Comparison of ENCODE assay signal across 11 cellular contexts in genomic region chr11:71252782-71253730, GRCh38. TPM values are rescaled to one million over a fixed set of nuclear protein-coding genes. Genes with fewer than 3 reads are reported as not detected.
DNase-seq lines count a peak whose midpoint lies in the region; ATAC-seq, FAIRE-seq and TF ChIP-seq lines count a peak whose summit lies in the region.
"Had no signal": no experiment of that assay in that cellular context is flagged by ENCODE, and none has a peak within 500 bp of the region (broad histone marks: within the 10 kb centered on the region; RNA-seq: fewer than 3 reads in every experiment).

No MANE protein-coding gene starts in this region.

- TF ChIP-seq EP300 in HepG2 (IDR thresholded peaks at IDR 0.05; ENCODE audit: low read depth in 2 of 2, low read length in 2 of 2): peak in 1 of 2 experiments; percentile 88; a peak in 2 of 4 replicates
- peak; percentile 82; the same call in 1 of the 2 replicates for TF ChIP-seq EP300 in HepG2 (CRISPR knock-in tag; IDR thresholded peaks at IDR 0.05; ENCODE audit: borderline replicate concordance)
- TF ChIP-seq EP300 in transverse colon (IDR thresholded peaks at IDR 0.05; ENCODE audit: low read depth): no peak

- H3K79me2 ChIP-seq in HepG2 (ENCODE audit: insufficient read depth, low read length): peaks cover 32% of the 10 kb centered on the region

- intact Hi-C loops in HepG2 (cut with micrococcal nuclease; ENCODE audit: unreplicated experiment): loop anchor here (2.0 kb wide), 3 partner anchors 30 to 76 kb away; no protein-coding TSS in a partner anchor
- intact Hi-C loops in transverse colon (cut with DNase I; ENCODE audit: low total_unique reads): no loop called here

- FAIRE-seq in HepG2 (lab: Jason Lieb, UNC): peak; percentile 65

- TF ChIP-seq CTCF in brain (conservative IDR thresholded peaks at IDR 0.05) (no peak), HepG2 (CRISPR knock-in tag; IDR thresholded peaks at IDR 0.05) (no peak), transverse colon (IDR thresholded peaks at IDR 0.05) (no peak)

- peaks cover 82% of the 10 kb centered on the region for H3K27me3 Mint-ChIP-seq in brain

- H3K9me3 Mint-ChIP-seq in brain: peaks cover 0 to 10% (median 7%) of the 10 kb centered on the region in 5 experiments

- H3K27ac Mint-ChIP-seq in brain: peak overlapping the region in 2 of 5 experiments; percentile 19 to 74
- H3K27ac Mint-ChIP-seq: CD4-positive, CD25-positive, alpha-beta regulatory T cell had no signal

- H3K9me3 ChIP-seq in HepG2 (ENCODE audit: low read length): peaks cover 1% of the 10 kb centered on the region; the same call in 1 of the 2 replicates
- no peaks in the 10 kb centered on the region for H3K9me3 ChIP-seq in transverse colon
- H3K9me3 ChIP-seq: uterus had no signal

- CTCF ChIA-PET in HepG2 (lab: Yijun Ruan, JAX; ENCODE audit: low intra/inter-chr PET ratio, low total read pairs): no interaction called here

- POLR2A ChIA-PET in HepG2 (lab: Yijun Ruan, JAX): interaction anchor here (0.6 to 3.6 kb wide), 22 partner anchors 9 to 853 kb away, joined by 3 to 55 read pairs (median 6); partner anchors contain the start of gene DHCR7

- no peaks in the 10 kb centered on the region for H3K36me3 Mint-ChIP-seq in brain
- H3K36me3 Mint-ChIP-seq: CD4-positive, CD25-positive, alpha-beta regulatory T cell had no signal

- TF ChIP-seq POLR2A in HepG2 (IDR thresholded peaks at IDR 0.05; ENCODE audit: insufficient read depth in 1 of 2, low read depth in 2 of 2, low read length in 2 of 2) (peak; percentile 29 to 44; a peak in 2 of 4 replicates), transverse colon (IDR thresholded peaks at IDR 0.05) (no peak)

- peak; percentile 76 for ATAC-seq in HepG2
- no peak for ATAC-seq in HG03280 (IDR thresholded peaks at IDR 0.05; ENCODE audit: unreplicated experiment)
- ATAC-seq in HG03045 (IDR thresholded peaks at IDR 0.05; ENCODE audit: unreplicated experiment): no peak
- no peak for ATAC-seq in HG02588 (IDR thresholded peaks at IDR 0.05; ENCODE audit: unreplicated experiment)

- H3K27ac ChIP-seq in HepG2 (ENCODE audit: extremely low read length, insufficient read depth, low read length): peak overlapping the region; percentile 98
- H3K27ac ChIP-seq in transverse colon: peak overlapping the region; percentile 76 to 88 (median 84)
- H3K27ac ChIP-seq: uterus had no signal

- H3K4me3 ChIP-seq in HepG2 (replicated peaks in 1 of 3; ENCODE audit: insufficient read depth in 1 of 3, low read depth in 2 of 3, low read length in 3 of 3) (peak overlapping the region; percentile 87 to 95 (median 90)), transverse colon (peak overlapping the region; percentile 32 to 73 (median 67))

- TF ChIP-seq RAD21 in HepG2 (CRISPR knock-in tag; IDR thresholded peaks at IDR 0.05): 0 out of 2 replicates have a peak, but pooled peaks have one; percentile 5

- no peaks in the 10 kb centered on the region; a peak in 1 of 5 replicates for H3K27me3 ChIP-seq in HepG2 (ENCODE audit: control insufficient read depth in 1 of 2, insufficient read depth in 2 of 2, low read length in 2 of 2)
- H3K27me3 ChIP-seq in transverse colon: peaks cover 52% of the 10 kb centered on the region

- H2AFZ ChIP-seq in HepG2 (ENCODE audit: low read length): no peak overlapping the region

- H3K4me2 ChIP-seq in HepG2 (ENCODE audit: low read depth, low read length): peak overlapping the region; percentile 76

- TSS peak; percentile 85 for BruUV-seq in HepG2 (replicated peaks; lab: Mats Ljungman, UMichigan)

- H4K20me1 ChIP-seq in HepG2 (ENCODE audit: insufficient read depth, low read length): peaks cover 15% of the 10 kb centered on the region

- H3K36me3 ChIP-seq in HepG2 (replicated peaks in 1 of 2; ENCODE audit: control insufficient read depth in 1 of 2, insufficient read depth in 2 of 2, low read length in 2 of 2): peaks cover 1 to 7% of the 10 kb centered on the region in 2 experiments; a peak in 1 of 5 replicates
- no peaks in the 10 kb centered on the region for H3K36me3 ChIP-seq in transverse colon
- H3K36me3 ChIP-seq: uterus had no signal

- WGBS in HepG2 (ENCODE audit: low lambda C conversion rate): 0% methylated on average over 7 of the region's 40 CpGs
- WGBS in transverse colon (ENCODE audit: low coverage in 1 of 2), 2 donors: 7% methylated on average over 38 of the region's 40 CpGs; no CpG with 5 or more reads in 1 of the 2 donors

- peak overlapping the region in 4 of 5 experiments; percentile 38 to 79 (median 73) for H3K4me3 Mint-ChIP-seq in brain
- H3K4me3 Mint-ChIP-seq: CD4-positive, CD25-positive, alpha-beta regulatory T cell had no signal

- H3K9ac ChIP-seq in HepG2 (ENCODE audit: insufficient read depth, low read depth, low read length): peak overlapping the region; percentile 98

- H3K4me1 ChIP-seq in HepG2 (ENCODE audit: insufficient read depth, low read length): peaks cover 64% of the 10 kb centered on the region
- peaks cover 3 to 24% (median 21%) of the 10 kb centered on the region in 4 donors for H3K4me1 ChIP-seq in transverse colon

- H3K4me1 Mint-ChIP-seq in brain: peaks cover 28% of the 10 kb centered on the region

- in situ Hi-C loops in HepG2 (cut with HindIII; ENCODE audit: extremely low pct_ligation_motif_present, low pct_unique_long_range_greater_than_20kb): no loop called here
- in situ Hi-C loops in transverse colon (cut with MboI; ENCODE audit: low pct_ligation_motif_present in 1 of 4, low pct_unique_long_range_greater_than_20kb in 1 of 4, low sequenced_read_pairs in 3 of 4): no loop called here

- peak; percentile 49 for DNase-seq in NCI-H748 (lab: John Stamatoyannopoulos, UW; ENCODE audit: unreplicated experiment)
- DNase-seq in NCI-H748 treated with DMSO at 0.1 percent for 48 hours (lab: John Stamatoyannopoulos, UW): no peak
- DNase-seq in HepG2 (ENCODE audit: low spot score): peak; percentile 97
- DNase-seq in transverse colon: peak; percentile 53
- DNase-seq: CD4-positive, CD25-positive, alpha-beta regulatory T cell; NCI-H187; uterus had no signal

TF ChIP-seq in HepG2, 621 proteins besides CTCF, POLR2A, EP300 and RAD21 (continues in another document):
- TF ChIP-seq IRX3 (CRISPR knock-in tag; IDR thresholded peaks at IDR 0.05; ENCODE audit: borderline replicate concordance, low read depth) (no peak), CREM (IDR thresholded peaks at IDR 0.05) (peak; percentile 77), CREM (CRISPR knock-in tag; IDR thresholded peaks at IDR 0.05) (no peak), ARNTL (CRISPR knock-in tag; IDR thresholded peaks at IDR 0.05) (no peak; the same call in 1 of the 2 replicates), DZIP1 (CRISPR knock-in tag; IDR thresholded peaks at IDR 0.05) (0 out of 2 replicates have a peak, but pooled peaks have one; percentile 58)

RNA-seq across cellular contexts. Expression of gene SHANK2, which starts 0.7 kb away (rescaled TPM):
- 9.2 TPM for polyA plus RNA-seq in brain (ENCODE audit: insufficient read depth, low read depth, low replicate concordance)
- total RNA-seq in HepG2 (2016; rRNA removed; fragmentation: Illumina TruSeq; extraction: Trizol): 10.2 and 10.5 TPM in 2 replicates
- 21.4 and 22.4 TPM in 2 replicates for total RNA-seq in HepG2 (2016; cell fraction: cytosol; rRNA removed; fragmentation: Illumina TruSeq; extraction: Trizol; ENCODE audit: low read depth)
- total RNA-seq in HepG2 (2016; cell fraction: insoluble cytoplasmic fraction; rRNA removed; fragmentation: Illumina TruSeq; extraction: Trizol): 10.1 and 10.2 TPM in 2 replicates
- 14.0 and 14.5 TPM in 2 replicates for total RNA-seq in HepG2 (2016; cell fraction: membrane; rRNA removed; fragmentation: Illumina TruSeq; extraction: Trizol)
- total RNA-seq in HepG2 (2016; cell fraction: nucleus; rRNA removed; fragmentation: Illumina TruSeq; extraction: Trizol): 30.8 and 38.1 TPM in 2 replicates
- polyA plus RNA-seq in HepG2 (2011; rRNA removed): 13.0 and 16.0 TPM in 2 replicates
- polyA plus RNA-seq in HepG2 (2011; cell fraction: cytosol; rRNA removed): 8.0 and 9.2 TPM in 2 replicates
- polyA plus RNA-seq in HepG2 (2011; cell fraction: nucleus; rRNA removed): 60.2 and 68.0 TPM in 2 replicates
- polyA plus RNA-seq in HepG2 (2012): 11.6 and 14.7 TPM in 2 replicates
- 1.2 and 1.3 TPM in 2 replicates for polyA plus RNA-seq in HepG2 (2016; cell fraction: cytosol; fragmentation: Illumina TruSeq; extraction: Trizol; ENCODE audit: low read depth)
- polyA plus RNA-seq in HepG2 (2016; cell fraction: insoluble cytoplasmic fraction; fragmentation: Illumina TruSeq; extraction: Trizol; ENCODE audit: low read depth): 5.5 and 10.0 TPM in 2 replicates
- 2.4 and 3.2 TPM in 2 replicates for polyA plus RNA-seq in HepG2 (2016; cell fraction: membrane; fragmentation: Illumina TruSeq; extraction: Trizol; ENCODE audit: low read depth)
- polyA plus RNA-seq in HepG2 (2016; cell fraction: nucleus; fragmentation: Illumina TruSeq; extraction: Trizol; ENCODE audit: insufficient read depth, low read depth): 26.0 and 26.8 TPM in 2 replicates
- 0.21 and 90.9 TPM in 2 replicates for polyA minus RNA-seq in HepG2 (2011; rRNA and poly(A)+ RNA removed; ENCODE audit: low replicate concordance)
- polyA minus RNA-seq in HepG2 (2011; cell fraction: cytosol; rRNA and poly(A)+ RNA removed): 22.8 and 29.4 TPM in 2 replicates
- 98.9 and 104 TPM in 2 replicates for polyA minus RNA-seq in HepG2 (2011; cell fraction: nucleus; rRNA and poly(A)+ RNA removed)
- 10 to 100 TPM; 26.2 to 95.5 (median 45.1) TPM for total RNA-seq in transverse colon
- total RNA-seq: CD4-positive, CD25-positive, alpha-beta regulatory T cell had no signal
- polyA plus RNA-seq: CD4-positive, CD25-positive, alpha-beta regulatory T cell had no signal
